19 cellular contexts compared by ENCODE assay signal in genomic region chr12:68794653-68795253, GRCh38. TPM values are rescaled to one million over a fixed set of nuclear protein-coding genes. Genes with fewer than 3 reads are reported as not detected.
A peak's percentile ranks its signal among the peaks of the same experiment; 100 is the strongest.
DNase-seq lines count a peak whose midpoint lies in the region; ATAC-seq and TF ChIP-seq lines count a peak whose summit lies in the region.
"Had no signal": no experiment of that assay in that cellular context is flagged by ENCODE, and none has a peak within 500 bp of the region (broad histone marks: within the 10 kb centered on the region; RNA-seq: fewer than 3 reads in every experiment).

No MANE protein-coding gene starts in this region.

- H3K4me3 ChIP-seq in RWPE2 (ENCODE audit: severe bottlenecking) = no peak overlapping the region
- no peak overlapping the region for H3K4me3 ChIP-seq in thyroid gland (replicated peaks in 1 of 3)
- H3K4me3 ChIP-seq: esophagus squamous epithelium, psoas muscle had no signal

- TF ChIP-seq CTCF in RWPE2 (IDR thresholded peaks at IDR 0.05; ENCODE audit: poor library complexity, severe bottlenecking) (no peak), thyroid gland (IDR thresholded peaks at IDR 0.05) (no peak)

- H3K27ac Mint-ChIP-seq in activated T-cell treated with anti-CD3 and anti-CD28 coated beads, Interleukin-2, amount 50 U/mL, for 72 hours = no peak overlapping the region
- H3K27ac Mint-ChIP-seq in stimulated activated effector memory CD8-positive, alpha-beta T cell treated with anti-CD3 and anti-CD28 coated beads, Interleukin-12 subunit alpha, Interleukin-12 subunit beta, amount 100 ng/mL, for 72 hours = no peak overlapping the region
- H3K27ac Mint-ChIP-seq: naive thymus-derived CD4-positive, alpha-beta T cell had no signal

- no peaks in the 10 kb centered on the region for H3K9me3 ChIP-seq in RWPE2 (ENCODE audit: severe bottlenecking)
- H3K9me3 ChIP-seq in thyroid gland = no peaks in the 10 kb centered on the region
- H3K9me3 ChIP-seq: esophagus squamous epithelium, psoas muscle had no signal

- TF ChIP-seq POLR2A in thyroid gland (IDR thresholded peaks at IDR 0.05) = no peak

- peaks cover 5% of the 10 kb centered on the region for H3K4me1 Mint-ChIP-seq in activated T-cell treated with anti-CD3 and anti-CD28 coated beads, Interleukin-2, amount 50 U/mL, for 72 hours (ENCODE audit: low read depth)
- no peaks in the 10 kb centered on the region for H3K4me1 Mint-ChIP-seq in stimulated activated effector memory CD8-positive, alpha-beta T cell treated with anti-CD3 and anti-CD28 coated beads, Interleukin-12 subunit alpha, Interleukin-12 subunit beta, amount 100 ng/mL, for 72 hours

- H3K27me3 ChIP-seq in RWPE2 (ENCODE audit: insufficient read depth, poor library complexity, severe bottlenecking) = no peaks in the 10 kb centered on the region
- H3K27me3 ChIP-seq in thyroid gland = no peaks in the 10 kb centered on the region
- H3K27me3 ChIP-seq: esophagus squamous epithelium had no signal

- H3K4me3 Mint-ChIP-seq in activated T-cell treated with anti-CD3 and anti-CD28 coated beads, Interleukin-2, amount 50 U/mL, for 72 hours = no peak overlapping the region
- no peak overlapping the region for H3K4me3 Mint-ChIP-seq in stimulated activated effector memory CD8-positive, alpha-beta T cell treated with anti-CD3 and anti-CD28 coated beads, Interleukin-12 subunit alpha, Interleukin-12 subunit beta, amount 100 ng/mL, for 72 hours
- H3K4me3 Mint-ChIP-seq: CD8-positive, alpha-beta T cell; naive thymus-derived CD4-positive, alpha-beta T cell had no signal

- ATAC-seq in activated T-cell treated with anti-CD3 and anti-CD28 coated beads, Interleukin-2, amount 50 U/mL, for 72 hours (replicated peaks in 1 of 2) = peak; percentile 45 to 69
- ATAC-seq in RWPE2 (ENCODE audit: low read depth) (peak; percentile 98), esophagus mucosa (peak; percentile 82)
- ATAC-seq in stimulated activated effector memory CD8-positive, alpha-beta T cell treated with anti-CD3 and anti-CD28 coated beads, Interleukin-12 subunit alpha, Interleukin-12 subunit beta, amount 100 ng/mL, for 72 hours = peak; percentile 60
- ATAC-seq: CD8-positive, alpha-beta T cell; naive thymus-derived CD4-positive, alpha-beta T cell; psoas muscle had no signal

- H3K27ac ChIP-seq in RWPE2 (ENCODE audit: poor library complexity, severe bottlenecking) (peak overlapping the region; percentile 59), thyroid gland (no peak overlapping the region)
- H3K27ac ChIP-seq: psoas muscle had no signal

- no peaks in the 10 kb centered on the region for H3K36me3 Mint-ChIP-seq in activated T-cell treated with anti-CD3 and anti-CD28 coated beads, Interleukin-2, amount 50 U/mL, for 72 hours (ENCODE audit: insufficient read depth in 2 of 2)
- H3K36me3 Mint-ChIP-seq in stimulated activated effector memory CD8-positive, alpha-beta T cell treated with anti-CD3 and anti-CD28 coated beads, Interleukin-12 subunit alpha, Interleukin-12 subunit beta, amount 100 ng/mL, for 72 hours = no peaks in the 10 kb centered on the region
- H3K36me3 Mint-ChIP-seq: CD8-positive, alpha-beta T cell; naive thymus-derived CD4-positive, alpha-beta T cell had no signal

- H3K4me1 ChIP-seq in RWPE2 (ENCODE audit: insufficient read depth, poor library complexity, severe bottlenecking) (peaks cover 7% of the 10 kb centered on the region), thyroid gland (no peaks in the 10 kb centered on the region)
- H3K4me1 ChIP-seq: psoas muscle had no signal

- DNase-seq in activated T-cell treated with anti-CD3 and anti-CD28 coated beads, Interleukin-2, amount 50 U/mL, for 72 hours = no peak
- no peak for DNase-seq in activated T-cell treated with anti-CD3 and anti-CD28 coated beads, Interleukin-2, amount 50 U/mL, for 1 hour
- DNase-seq in RWPE2 (ENCODE audit: low spot score) = no peak
- no peak for DNase-seq in stimulated activated effector memory CD8-positive, alpha-beta T cell treated with anti-CD3 and anti-CD28 coated beads, Interleukin-12 subunit alpha, Interleukin-12 subunit beta, amount 100 ng/mL, for 72 hours (ENCODE audit: low spot score in 2 of 2)
- no peak for DNase-seq in NCI-H524 (lab: John Stamatoyannopoulos, UW)
- DNase-seq in GM03348 (ENCODE audit: low spot score) = no peak
- DNase-seq in thyroid gland = no peak
- DNase-seq: activated CD4-positive, alpha-beta T cell treated with anti-CD3 and anti-CD28 coated beads, Interleukin-2, amount 50 U/mL, for 4 hours; activated T-cell treated with anti-CD3 and anti-CD28 coated beads, Interleukin-2, amount 50 U/mL, for 48 hours; anterior cingulate cortex; CD8-positive, alpha-beta T cell; esophagus squamous epithelium; GDM1; naive thymus-derived CD4-positive, alpha-beta T cell; psoas muscle; SHP77; substantia nigra; T-helper 9 cell had no signal

- H3K9me3 Mint-ChIP-seq in activated T-cell treated with anti-CD3 and anti-CD28 coated beads, Interleukin-2, amount 50 U/mL, for 72 hours = no peaks in the 10 kb centered on the region
- no peaks in the 10 kb centered on the region for H3K9me3 Mint-ChIP-seq in stimulated activated effector memory CD8-positive, alpha-beta T cell treated with anti-CD3 and anti-CD28 coated beads, Interleukin-12 subunit alpha, Interleukin-12 subunit beta, amount 100 ng/mL, for 72 hours
- H3K9me3 Mint-ChIP-seq: CD8-positive, alpha-beta T cell; naive thymus-derived CD4-positive, alpha-beta T cell had no signal

- H3K27me3 Mint-ChIP-seq in activated T-cell treated with anti-CD3 and anti-CD28 coated beads, Interleukin-2, amount 50 U/mL, for 72 hours (ENCODE audit: low read depth) = no peaks in the 10 kb centered on the region
- H3K27me3 Mint-ChIP-seq: naive thymus-derived CD4-positive, alpha-beta T cell had no signal

- 93 to 98% methylated on average over 3 of the region's 3 CpGs for WGBS in thyroid gland, 2 donors

- intact Hi-C loops in thyroid gland (cut with DNase I) = no loop called here

- H3K36me3 ChIP-seq in RWPE2 (ENCODE audit: low read depth) = no peaks in the 10 kb centered on the region
- no peaks in the 10 kb centered on the region for H3K36me3 ChIP-seq in thyroid gland
- H3K36me3 ChIP-seq: esophagus squamous epithelium had no signal

RNA-seq across cellular contexts. Expression of gene MDM2, which starts 13.2 kb away (rescaled TPM):
- total RNA-seq in activated T-cell treated with anti-CD3 and anti-CD28 coated beads, Interleukin-2, amount 50 U/mL, for 72 hours = 100 to 1,000 TPM; 191 to 225 TPM
- 92.9 TPM for total RNA-seq in esophagus mucosa
- 100 to 1,000 TPM in 2 of 4 donors, 10 to 100 TPM in 2; 56.7 to 124 (median 91.6) TPM for total RNA-seq in thyroid gland

RNA-seq across cellular contexts. Expression of gene SLC35E3, which starts 48.8 kb away (rescaled TPM):
- 1 to 10 TPM; 5.6 to 6.8 TPM for total RNA-seq in activated T-cell treated with anti-CD3 and anti-CD28 coated beads, Interleukin-2, amount 50 U/mL, for 72 hours
- total RNA-seq in esophagus mucosa = 10.7 TPM
- 1 to 10 TPM; 2.1 to 4.0 (median 2.3) TPM for total RNA-seq in thyroid gland
